1 cellular context compared by ENCODE assay signal in genomic region chr9:86454701-86455402, GRCh38.
TF ChIP-seq lines count a peak whose summit lies in the region.

No MANE protein-coding gene starts in this region.

TF ChIP-seq in H1, 55 proteins besides CTCF, POLR2A, EP300 and RAD21 (continued from another document):
- TF ChIP-seq BACH1 (IDR thresholded peaks at IDR 0.05; ENCODE audit: low read length) (no peak), ZNF274 (IDR thresholded peaks at IDR 0.05; ENCODE audit: borderline replicate concordance, extremely low read depth, low read length) (no peak), RBBP5 (IDR thresholded peaks at IDR 0.05; ENCODE audit: borderline replicate concordance, low read depth, low read length) (no peak), CBX8 (IDR thresholded peaks at IDR 0.05; ENCODE audit: borderline replicate concordance, low read depth, low read length) (no peak), HDAC6 (IDR thresholded peaks at IDR 0.05; ENCODE audit: low read depth, low read length) (no peak), SIRT6 (IDR thresholded peaks at IDR 0.05; ENCODE audit: low read length) (no peak), JUND (IDR thresholded peaks at IDR 0.05; ENCODE audit: low read length) (no peak), ASH2L (IDR thresholded peaks at IDR 0.05; ENCODE audit: low read length) (no peak), SP1 (IDR thresholded peaks at IDR 0.05; ENCODE audit: low read depth, low read length) (no peak), POLR2AphosphoS5 (IDR thresholded peaks at IDR 0.05; ENCODE audit: low read depth, low read length) (no peak)
